1 cellular context compared by ENCODE assay signal in genomic region chr1:23497777-23498439, GRCh38.
TF ChIP-seq lines count a peak whose summit lies in the region.

No MANE protein-coding gene starts in this region.

TF ChIP-seq in HepG2, 621 proteins besides CTCF, POLR2A, EP300 and RAD21:
- TF ChIP-seq NFATC3 (CRISPR knock-in tag; IDR thresholded peaks at IDR 0.05) (no peak), CEBPB (IDR thresholded peaks at IDR 0.05; ENCODE audit: borderline replicate concordance, low read depth, low read length) (peak; percentile 29; the same call in 1 of the 2 replicates), ZNF547 (CRISPR knock-in tag; IDR thresholded peaks at IDR 0.05) (no peak), HOXD1 (CRISPR knock-in tag; IDR thresholded peaks at IDR 0.05) (no peak), ZNF121 (CRISPR knock-in tag; IDR thresholded peaks at IDR 0.05) (peak; percentile 77), ZNF3 (CRISPR knock-in tag; IDR thresholded peaks at IDR 0.05) (no peak), ZNF768 (CRISPR knock-in tag; IDR thresholded peaks at IDR 0.05) (no peak), CEBPG (CRISPR knock-in tag; IDR thresholded peaks at IDR 0.05) (peak; percentile 47), FOXA1 (IDR thresholded peaks at IDR 0.05) (no peak), FOXA1 (CRISPR knock-in tag; IDR thresholded peaks at IDR 0.05) (peak; percentile 53), FOXA3 (CRISPR knock-in tag; IDR thresholded peaks at IDR 0.05) (peak; percentile 33; the same call in 1 of the 2 replicates), ARID2 (CRISPR knock-in tag; IDR thresholded peaks at IDR 0.05; ENCODE audit: borderline replicate concordance) (no peak), AHDC1 (CRISPR knock-in tag; IDR thresholded peaks at IDR 0.05; ENCODE audit: borderline replicate concordance) (no peak)
- TF ChIP-seq, protein P1, sequence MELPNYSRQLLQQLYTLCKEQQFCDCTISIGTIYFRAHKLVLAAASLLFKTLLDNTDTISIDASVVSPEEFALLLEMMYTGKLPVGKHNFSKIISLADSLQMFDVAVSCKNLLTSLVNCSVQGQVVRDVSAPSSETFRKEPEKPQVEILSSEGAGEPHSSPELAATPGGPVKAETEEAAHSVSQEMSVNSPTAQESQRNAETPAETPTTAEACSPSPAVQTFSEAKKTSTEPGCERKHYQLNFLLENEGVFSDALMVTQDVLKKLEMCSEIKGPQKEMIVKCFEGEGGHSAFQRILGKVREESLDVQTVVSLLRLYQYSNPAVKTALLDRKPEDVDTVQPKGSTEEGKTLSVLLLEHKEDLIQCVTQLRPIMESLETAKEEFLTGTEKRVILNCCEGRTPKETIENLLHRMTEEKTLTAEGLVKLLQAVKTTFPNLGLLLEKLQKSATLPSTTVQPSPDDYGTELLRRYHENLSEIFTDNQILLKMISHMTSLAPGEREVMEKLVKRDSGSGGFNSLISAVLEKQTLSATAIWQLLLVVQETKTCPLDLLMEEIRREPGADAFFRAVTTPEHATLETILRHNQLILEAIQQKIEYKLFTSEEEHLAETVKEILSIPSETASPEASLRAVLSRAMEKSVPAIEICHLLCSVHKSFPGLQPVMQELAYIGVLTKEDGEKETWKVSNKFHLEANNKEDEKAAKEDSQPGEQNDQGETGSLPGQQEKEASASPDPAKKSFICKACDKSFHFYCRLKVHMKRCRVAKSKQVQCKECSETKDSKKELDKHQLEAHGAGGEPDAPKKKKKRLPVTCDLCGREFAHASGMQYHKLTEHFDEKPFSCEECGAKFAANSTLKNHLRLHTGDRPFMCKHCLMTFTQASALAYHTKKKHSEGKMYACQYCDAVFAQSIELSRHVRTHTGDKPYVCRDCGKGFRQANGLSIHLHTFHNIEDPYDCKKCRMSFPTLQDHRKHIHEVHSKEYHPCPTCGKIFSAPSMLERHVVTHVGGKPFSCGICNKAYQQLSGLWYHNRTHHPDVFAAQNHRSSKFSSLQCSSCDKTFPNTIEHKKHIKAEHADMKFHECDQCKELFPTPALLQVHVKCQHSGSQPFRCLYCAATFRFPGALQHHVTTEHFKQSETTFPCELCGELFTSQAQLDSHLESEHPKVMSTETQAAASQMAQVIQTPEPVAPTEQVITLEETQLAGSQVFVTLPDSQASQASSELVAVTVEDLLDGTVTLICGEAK (IDR thresholded peaks at IDR 0.05), result peak; percentile 54; the same call in 1 of the 2 replicates
- TF ChIP-seq, protein P1 (CRISPR knock-in tag; IDR thresholded peaks at IDR 0.05), result no peak
